Comparison of ENCODE assay signal across 17 cellular contexts in genomic region chr9:86563350-86563749, GRCh38.
DNase-seq lines count a peak whose midpoint lies in the region; ATAC-seq, FAIRE-seq and TF ChIP-seq lines count a peak whose summit lies in the region.
"Had no signal": no experiment of that assay in that cellular context is flagged by ENCODE, and none has a peak within 500 bp of the region (broad histone marks: within the 10 kb centered on the region; RNA-seq: fewer than 3 reads in every experiment).

No MANE protein-coding gene starts in this region.

- POLR2A ChIA-PET in RWPE1 (lab: Yijun Ruan, JAX; ENCODE audit: low non-redundant PET) = no interaction called here

- CTCF ChIA-PET in RWPE1 (lab: Yijun Ruan, JAX) = no interaction called here

- in situ Hi-C loops in ACHN (cut with HindIII; ENCODE audit: low pct_ligation_motif_present, low pct_unique_long_range_greater_than_20kb, low sequenced_read_pairs) = no loop called here

- TF ChIP-seq CTCF in RWPE1 (conservative IDR thresholded peaks at IDR 0.05; ENCODE audit: low read depth) = no peak
- TF ChIP-seq CTCF in fibroblast of mammary gland (conservative IDR thresholded peaks at IDR 0.05; ENCODE audit: control insufficient read depth, insufficient read depth, low read depth, low read length) = no peak

- no peak overlapping the region for H3K27ac ChIP-seq in RWPE1
- H3K27ac ChIP-seq: colonic mucosa, esophagus muscularis mucosa had no signal

- no peak for ATAC-seq in HG02870 (IDR thresholded peaks at IDR 0.05; ENCODE audit: unreplicated experiment)
- ATAC-seq: activated CD4-positive, alpha-beta T cell treated with anti-CD3 and anti-CD28 coated beads for 36 hours; stimulated activated naive CD8-positive, alpha-beta T cell treated with anti-CD3 and anti-CD28 coated beads, Interleukin-15, amount 100 ng/mL, for 72 hours had no signal

- no peak for FAIRE-seq in GM19239 (lab: Jason Lieb, UNC)
- FAIRE-seq: GM12891 had no signal

- no peak overlapping the region for H3K4me3 ChIP-seq in fibroblast of mammary gland (ENCODE audit: control insufficient read depth, low read depth, low read length)
- H3K4me3 ChIP-seq: colonic mucosa, esophagus muscularis mucosa had no signal

- DNase-seq in ELR (ENCODE audit: low read depth) = peak; percentile 26
- peak; percentile 26 for DNase-seq in RWPE1 (ENCODE audit: low spot score)
- DNase-seq in fibroblast of mammary gland (ENCODE audit: low read depth) = peak; percentile 70
- peak; percentile 18 for DNase-seq in renal cortical epithelial cell (ENCODE audit: low read depth)
- no peak for DNase-seq in GM19239 (ENCODE audit: insufficient read length, low spot score)
- DNase-seq in ACHN = no peak
- no peak for DNase-seq in NCI-H187 (lab: John Stamatoyannopoulos, UW)
- DNase-seq: activated CD4-positive, alpha-beta T cell treated with anti-CD3 and anti-CD28 coated beads for 36 hours; activated naive CD8-positive, alpha-beta T cell treated with anti-CD3 and anti-CD28 coated beads, Interleukin-2, amount 10 ng/mL, durations not matched to agents 7 days and 5 days; C1 segment of cervical spinal cord; colonic mucosa; NCI-H2081 treated with DMSO at 0.1 percent for 48 hours; NCI-H774; stimulated activated naive CD8-positive, alpha-beta T cell treated with anti-CD3 and anti-CD28 coated beads, Interleukin-15, amount 100 ng/mL, for 72 hours had no signal

Comparison
In these comparisons a context has a peak if more than half of its experiments do, and no peak if none do; other contexts are left out.
1. DNase-seq: peak in ELR (single experiment), RWPE1 (single experiment), fibroblast of mammary gland (single experiment) and renal cortical epithelial cell (single experiment); none in GM19239 (single experiment), ACHN (single experiment) and NCI-H187 (0 of 2).